In the genomic region with DNA sequence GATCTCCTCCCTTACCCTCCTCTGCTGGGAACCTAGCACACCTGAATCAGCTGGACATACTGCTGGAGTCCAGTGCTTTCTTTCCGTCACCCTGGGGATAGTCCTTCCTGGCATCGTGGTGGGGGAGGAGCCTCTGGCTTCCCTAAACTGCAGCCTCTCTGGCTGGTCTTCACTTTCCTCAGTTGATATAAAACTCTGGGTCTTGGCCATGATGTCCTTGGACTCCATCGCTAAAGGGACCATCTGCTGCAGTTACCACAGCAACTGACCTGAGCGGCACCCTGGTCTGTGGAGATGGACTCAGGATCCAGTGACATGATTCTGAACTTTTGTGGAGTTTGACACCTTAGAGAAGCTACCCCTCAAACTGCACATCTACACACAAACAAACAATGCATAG, we compare ENCODE assay signal across 14 cellular contexts. TPM values are rescaled to one million over a fixed set of nuclear protein-coding genes. Genes with fewer than 3 reads are reported as not detected.
A peak's percentile ranks its signal among the peaks of the same experiment; 100 is the strongest.
DNase-seq lines count a peak whose midpoint lies in the region; ATAC-seq and TF ChIP-seq lines count a peak whose summit lies in the region.
"Had no signal": no experiment of that assay in that cellular context is flagged by ENCODE, and none has a peak within 500 bp of the region (broad histone marks: within the 10 kb centered on the region; RNA-seq: fewer than 3 reads in every experiment).

No MANE protein-coding gene starts in this region.

- no peak overlapping the region for H3K4me3 Mint-ChIP-seq in activated naive CD8-positive, alpha-beta T cell treated with anti-CD3 and anti-CD28 coated beads, Interleukin-2, amount 50 U/mL, for 24 hours
- no peak overlapping the region for H3K4me3 Mint-ChIP-seq in activated naive CD8-positive, alpha-beta T cell treated with anti-CD3 and anti-CD28 coated beads for 36 hours
- H3K4me3 Mint-ChIP-seq in nephron progenitor cell = no peak overlapping the region
- H3K4me3 Mint-ChIP-seq: CD4-positive, CD25-positive, alpha-beta regulatory T cell had no signal

- peak overlapping the region; percentile 56 for H3K27ac Mint-ChIP-seq in activated naive CD8-positive, alpha-beta T cell treated with anti-CD3 and anti-CD28 coated beads, Interleukin-2, amount 50 U/mL, for 24 hours
- no peak overlapping the region for H3K27ac Mint-ChIP-seq in activated naive CD8-positive, alpha-beta T cell treated with anti-CD3 and anti-CD28 coated beads for 36 hours
- peak overlapping the region; percentile 27 for H3K27ac Mint-ChIP-seq in nephron progenitor cell
- H3K27ac Mint-ChIP-seq: CD4-positive, CD25-positive, alpha-beta regulatory T cell had no signal

- no peaks in the 10 kb centered on the region for H3K27me3 ChIP-seq in IMR-90 (ENCODE audit: control insufficient read depth, insufficient read depth, low read length)
- H3K27me3 ChIP-seq: BLaER1 treated with 17β-estradiol and CSF1 and Interleukin-3, amounts not matched to agents 10 nM and 100 nM had no signal

- H4K5ac ChIP-seq in IMR-90 (ENCODE audit: low read depth, low read length) = no peak overlapping the region

- H2BK15ac ChIP-seq in IMR-90 (ENCODE audit: low read depth, low read length) = no peak overlapping the region

- no peak for TF ChIP-seq POLR2A in IMR-90 (IDR thresholded peaks at IDR 0.05; ENCODE audit: low read depth, low read length)

- H4K20me1 ChIP-seq in IMR-90 (ENCODE audit: insufficient read depth, low read length) = 0 out of 2 replicates have a peak, but pooled peaks cover 3% of the 10 kb centered on the region

- CTCF ChIA-PET in IMR-90 (lab: Yijun Ruan, JAX) = no interaction called here

- no peak overlapping the region for H3K56ac ChIP-seq in IMR-90 (ENCODE audit: extremely low read depth, insufficient read depth, low read length)

- BruUV-seq in IMR-90 (replicated peaks; lab: Mats Ljungman, UMichigan) = TSS peak; percentile 85

- H3K14ac ChIP-seq in IMR-90 (replicated peaks; ENCODE audit: low read depth, low read length) = no peak overlapping the region

- WGBS in IMR-90 (ENCODE audit: extremely low coverage in 2 of 2, insufficient read length in 1 of 2), 2 experiments = no CpG with 5 or more reads among the region's 4 CpGs

- H3K36me3 ChIP-seq in IMR-90 (ENCODE audit: control insufficient read depth, insufficient read depth, low read length) = peaks cover 42% of the 10 kb centered on the region

- H4K91ac ChIP-seq in IMR-90 (ENCODE audit: insufficient read depth, low read depth, low read length) = no peak overlapping the region

- no peak overlapping the region for H3K4ac ChIP-seq in IMR-90 (ENCODE audit: low read depth, low read length)

- H3K4me2 ChIP-seq in IMR-90 (ENCODE audit: low read depth, low read length) = no peak overlapping the region
- H3K4me2 ChIP-seq: BLaER1 treated with 17β-estradiol and CSF1 and Interleukin-3, amounts not matched to agents 10 nM and 100 nM had no signal

- H2BK5ac ChIP-seq in IMR-90 (ENCODE audit: low read depth, low read length, poor library complexity, severe bottlenecking) = no peak overlapping the region

- TF ChIP-seq CTCF in IMR-90 (conservative IDR thresholded peaks at IDR 0.05; ENCODE audit: low read depth, low read length) (no peak), nephron progenitor cell (IDR thresholded peaks at IDR 0.05) (no peak)

- no peak overlapping the region for H2AK9ac ChIP-seq in IMR-90 (replicated peaks; ENCODE audit: low read depth, low read length, poor library complexity)

- H3K23ac ChIP-seq in IMR-90 (ENCODE audit: low read depth, low read length) = no peak overlapping the region

- H2BK120ac ChIP-seq in IMR-90 (ENCODE audit: low read depth, low read length) = no peak overlapping the region

- H3K9me3 Mint-ChIP-seq in activated naive CD8-positive, alpha-beta T cell treated with anti-CD3 and anti-CD28 coated beads, Interleukin-2, amount 50 U/mL, for 24 hours = no peaks in the 10 kb centered on the region
- H3K9me3 Mint-ChIP-seq in activated naive CD8-positive, alpha-beta T cell treated with anti-CD3 and anti-CD28 coated beads for 36 hours = no peaks in the 10 kb centered on the region
- no peaks in the 10 kb centered on the region for H3K9me3 Mint-ChIP-seq in nephron progenitor cell
- H3K9me3 Mint-ChIP-seq: CD4-positive, CD25-positive, alpha-beta regulatory T cell had no signal

- intact Hi-C loops in IMR-90 (cut with micrococcal nuclease) = no loop called here

- H2AK5ac ChIP-seq in IMR-90 (ENCODE audit: low read depth, low read length) = no peak overlapping the region

- H2AFZ ChIP-seq in IMR-90 (replicated peaks; ENCODE audit: low read length, poor library complexity) = no peak overlapping the region
- H2AFZ ChIP-seq: GM23248 had no signal

- no peaks in the 10 kb centered on the region; the same call in 1 of the 2 replicates for H3K4me1 ChIP-seq in IMR-90 (ENCODE audit: control insufficient read depth, insufficient read depth, low read length)
- H3K4me1 ChIP-seq: BLaER1 treated with 17β-estradiol and CSF1 and Interleukin-3, amounts not matched to agents 10 nM and 100 nM had no signal

- no peak overlapping the region for H4K8ac ChIP-seq in IMR-90 (ENCODE audit: low read depth in 2 of 2, low read length in 2 of 2)

- H3K4me3 ChIP-seq in IMR-90 (ENCODE audit: insufficient read depth, low read depth, low read length) = no peak overlapping the region
- H3K4me3 ChIP-seq: BLaER1 treated with 17β-estradiol and CSF1 and Interleukin-3, amounts not matched to agents 10 nM and 100 nM; GM23248 had no signal

- dilution Hi-C loops in IMR-90 (cut with HindIII; ENCODE audit: low sequenced_read_pairs, unreplicated experiment) = no loop called here

- POLR2A ChIA-PET in IMR-90 (lab: Charles Lee; ENCODE audit: unreplicated experiment) = no interaction called here

- no peak overlapping the region for H3K27ac ChIP-seq in IMR-90 (ENCODE audit: insufficient read depth, low read length)
- H3K27ac ChIP-seq: BLaER1 treated with 17β-estradiol and CSF1 and Interleukin-3, amounts not matched to agents 10 nM and 100 nM; GM23248 had no signal

- no peaks in the 10 kb centered on the region for H3K4me1 Mint-ChIP-seq in activated naive CD8-positive, alpha-beta T cell treated with anti-CD3 and anti-CD28 coated beads, Interleukin-2, amount 50 U/mL, for 24 hours
- no peaks in the 10 kb centered on the region for H3K4me1 Mint-ChIP-seq in activated naive CD8-positive, alpha-beta T cell treated with anti-CD3 and anti-CD28 coated beads for 36 hours
- no peaks in the 10 kb centered on the region for H3K4me1 Mint-ChIP-seq in nephron progenitor cell

- no peaks in the 10 kb centered on the region for H3K9me3 ChIP-seq in IMR-90 (ENCODE audit: control insufficient read depth, insufficient read depth, low read length)
- H3K9me3 ChIP-seq: BLaER1 treated with 17β-estradiol and CSF1 and Interleukin-3, amounts not matched to agents 10 nM and 100 nM had no signal

- no peak overlapping the region for H3K18ac ChIP-seq in IMR-90 (ENCODE audit: low read depth, low read length)

- no peak for DNase-seq in activated naive CD8-positive, alpha-beta T cell treated with anti-CD3 and anti-CD28 coated beads, Interleukin-2, amount 50 U/mL, for 24 hours
- DNase-seq in activated naive CD8-positive, alpha-beta T cell treated with anti-CD3 and anti-CD28 coated beads for 36 hours = no peak
- DNase-seq in IMR-90 (no peak), cerebellar cortex (ENCODE audit: low spot score) (peak; percentile 37), nephron progenitor cell (no peak), HCEC 1CT (no peak), NCI-H2081 (lab: John Stamatoyannopoulos, UW) (no peak)
- DNase-seq in activated effector memory CD4-positive, alpha-beta T cell treated with anti-CD3 and anti-CD28 coated beads, Interleukin-2, amount 50 U/mL, for 16 hours = no peak
- DNase-seq: ACHN; CD4-positive, CD25-positive, alpha-beta regulatory T cell; DMS53 had no signal

- ATAC-seq in activated naive CD8-positive, alpha-beta T cell treated with anti-CD3 and anti-CD28 coated beads, Interleukin-2, amount 50 U/mL, for 24 hours = no peak
- no peak for ATAC-seq in IMR-90 (ENCODE audit: low read depth)

- in situ Hi-C loops in IMR-90 (cut with MboI; ENCODE audit: low sequenced_read_pairs) = no loop called here

- H3K9me1 ChIP-seq in IMR-90 (ENCODE audit: insufficient read depth, low read length) = no peaks in the 10 kb centered on the region

- TF ChIP-seq RAD21 in IMR-90 (IDR thresholded peaks at IDR 0.05; ENCODE audit: low read length) = no peak

- no peak overlapping the region for H2BK20ac ChIP-seq in IMR-90 (ENCODE audit: low read depth, low read length)

- no peaks in the 10 kb centered on the region for H3K27me3 Mint-ChIP-seq in activated naive CD8-positive, alpha-beta T cell treated with anti-CD3 and anti-CD28 coated beads, Interleukin-2, amount 50 U/mL, for 24 hours
- no peaks in the 10 kb centered on the region for H3K27me3 Mint-ChIP-seq in activated naive CD8-positive, alpha-beta T cell treated with anti-CD3 and anti-CD28 coated beads for 36 hours
- no peaks in the 10 kb centered on the region for H3K27me3 Mint-ChIP-seq in nephron progenitor cell (ENCODE audit: low read depth, poor library complexity)
- H3K27me3 Mint-ChIP-seq: CD4-positive, CD25-positive, alpha-beta regulatory T cell had no signal

- no peak overlapping the region for H3K9ac ChIP-seq in IMR-90 (ENCODE audit: low read depth, low read length)
- H3K9ac ChIP-seq: BLaER1 treated with 17β-estradiol and CSF1 and Interleukin-3, amounts not matched to agents 10 nM and 100 nM; GM23248 had no signal

- H3K79me1 ChIP-seq in IMR-90 (ENCODE audit: low read depth in 1 of 2, low read length in 2 of 2) = 0 out of 4 replicates have a peak, but pooled peaks cover 0 to 8% of the 10 kb centered on the region in 2 experiments

- peaks cover 43% of the 10 kb centered on the region for H3K36me3 Mint-ChIP-seq in activated naive CD8-positive, alpha-beta T cell treated with anti-CD3 and anti-CD28 coated beads, Interleukin-2, amount 50 U/mL, for 24 hours (ENCODE audit: low read depth)
- H3K36me3 Mint-ChIP-seq in activated naive CD8-positive, alpha-beta T cell treated with anti-CD3 and anti-CD28 coated beads for 36 hours = peaks cover 20% of the 10 kb centered on the region
- peaks cover 58% of the 10 kb centered on the region for H3K36me3 Mint-ChIP-seq in nephron progenitor cell (ENCODE audit: low read depth)

RNA-seq across cellular contexts. Expression of a gene that starts 22.8 kb away (rescaled TPM):
- 1 to 10 TPM; 6.4 to 6.6 TPM for total RNA-seq in activated naive CD8-positive, alpha-beta T cell treated with anti-CD3 and anti-CD28 coated beads for 36 hours
- 6.1 and 6.3 TPM in 2 replicates for total RNA-seq in IMR-90 (2012; rRNA removed)
- 2.9 and 3.4 TPM in 2 replicates for polyA plus RNA-seq in IMR-90 (2012; rRNA removed)
- 2.4 and 2.5 TPM in 2 replicates for polyA plus RNA-seq in IMR-90 (2012; cell fraction: cytosol; rRNA removed)
- 0.87 and 0.99 TPM in 2 replicates for polyA plus RNA-seq in IMR-90 (2012; cell fraction: nucleus; rRNA removed; ENCODE audit: low replicate concordance)

RNA-seq across cellular contexts. Expression of a gene that starts 25.9 kb away (rescaled TPM):
- total RNA-seq in activated naive CD8-positive, alpha-beta T cell treated with anti-CD3 and anti-CD28 coated beads for 36 hours = 10 to 100 TPM; 40.1 to 41.4 TPM
- total RNA-seq in IMR-90 (2012; rRNA removed) = 27.1 and 35.3 TPM in 2 replicates
- polyA plus RNA-seq in IMR-90 (2012; rRNA removed) = 18.0 and 21.6 TPM in 2 replicates
- polyA plus RNA-seq in IMR-90 (2012; cell fraction: cytosol; rRNA removed) = 5.4 and 11.6 TPM in 2 replicates
- polyA plus RNA-seq in IMR-90 (2012; cell fraction: nucleus; rRNA removed; ENCODE audit: low replicate concordance) = 16.5 and 28.1 TPM in 2 replicates

RNA-seq across cellular contexts. Expression of a gene that starts 59.6 kb away (rescaled TPM):
- total RNA-seq in activated naive CD8-positive, alpha-beta T cell treated with anti-CD3 and anti-CD28 coated beads for 36 hours = 1 to 10 TPM; 4.8 to 5.3 TPM
- total RNA-seq in IMR-90 (2012; rRNA removed) = not detected in 2 replicates
- polyA plus RNA-seq in IMR-90 (2012; rRNA removed) = not detected in 2 replicates
- not detected in 2 replicates for polyA plus RNA-seq in IMR-90 (2012; cell fraction: cytosol; rRNA removed)
- polyA plus RNA-seq in IMR-90 (2012; cell fraction: nucleus; rRNA removed; ENCODE audit: low replicate concordance) = not detected in 2 replicates
- total RNA-seq: A172, GM23248 had no signal
- polyA plus RNA-seq: GM23248 had no signal
